In genomic region chr9:109072810-109073435, GRCh38 we compare ENCODE assay signal across 1 cellular context.
TF ChIP-seq lines count a peak whose summit lies in the region.

No MANE protein-coding gene starts in this region.

TF ChIP-seq in K562, 482 proteins besides CTCF, POLR2A, EP300 and RAD21:
- TF ChIP-seq CBFA2T2 (conservative IDR thresholded peaks at IDR 0.05) (0 out of 2 replicates have a peak, but pooled peaks have one; percentile 8), ARID1B (IDR thresholded peaks at IDR 0.05) (0 out of 2 replicates have a peak, but pooled peaks have one; percentile 31), TCF3 (CRISPR knock-in tag; IDR thresholded peaks at IDR 0.05) (0 out of 2 replicates have a peak, but pooled peaks have one; percentile 27), NR4A1 (CRISPR knock-in tag; IDR thresholded peaks at IDR 0.05) (no peak), NR4A1 (tag; IDR thresholded peaks at IDR 0.05) (no peak), SIRT6 (IDR thresholded peaks at IDR 0.05; ENCODE audit: low read depth, low read length) (no peak), POLR2AphosphoS5 (IDR thresholded peaks at IDR 0.05; ENCODE audit: control insufficient read depth, insufficient read depth, low read depth, low read length) (no peak), ZBTB26 (CRISPR knock-in tag; IDR thresholded peaks at IDR 0.05) (no peak), NCOA2 (IDR thresholded peaks at IDR 0.05; ENCODE audit: partially characterized antibody in 2 of 2) (no peak), TAL1 (IDR thresholded peaks at IDR 0.05) (peak; percentile 23; the same call in 1 of the 2 replicates), CAMTA2 (CRISPR knock-in tag; conservative IDR thresholded peaks at IDR 0.05) (no peak), CEBPB (tag; IDR thresholded peaks at IDR 0.05) (no peak), MCM5 (IDR thresholded peaks at IDR 0.05; ENCODE audit: low read depth) (no peak), RBM17 (IDR thresholded peaks at IDR 0.05; ENCODE audit: borderline replicate concordance, low read depth, low read length) (no peak), ZNF444 (CRISPR knock-in tag; IDR thresholded peaks at IDR 0.05) (no peak), ZNF655 (CRISPR knock-in tag; IDR thresholded peaks at IDR 0.05) (no peak), CBX5 (IDR thresholded peaks at IDR 0.05; ENCODE audit: borderline replicate concordance, low read depth) (no peak), NUFIP1 (IDR thresholded peaks at IDR 0.05; ENCODE audit: partially characterized antibody) (no peak), MAFF (IDR thresholded peaks at IDR 0.05; ENCODE audit: low read length) (no peak), KDM4B (IDR thresholded peaks at IDR 0.05; ENCODE audit: borderline replicate concordance in 2 of 2, low read depth in 1 of 2) (no peak), CBFA2T3 (IDR thresholded peaks at IDR 0.05) (peak; percentile 53), LEF1 (IDR thresholded peaks at IDR 0.05) (peak; percentile 62; the same call in 1 of the 2 replicates), SFPQ (IDR thresholded peaks at IDR 0.05; ENCODE audit: low read depth, low read length) (no peak), FOXP4 (CRISPR knock-in tag; IDR thresholded peaks at IDR 0.05; ENCODE audit: borderline replicate concordance) (no peak), HDAC1 (IDR thresholded peaks at IDR 0.05) (no peak), STAT5A (IDR thresholded peaks at IDR 0.05; ENCODE audit: borderline replicate concordance, low read length) (no peak)
